In genomic region chr5:160369990-160370712, GRCh38 we compare ENCODE assay signal across 9 cellular contexts. TPM values are rescaled to one million over a fixed set of nuclear protein-coding genes. Genes with fewer than 3 reads are reported as not detected.
A peak's percentile ranks its signal among the peaks of the same experiment; 100 is the strongest.
DNase-seq lines count a peak whose midpoint lies in the region; ATAC-seq lines count a peak whose summit lies in the region.
"Had no signal": no experiment of that assay in that cellular context is flagged by ENCODE, and none has a peak within 500 bp of the region (broad histone marks: within the 10 kb centered on the region; RNA-seq: fewer than 3 reads in every experiment).

TSS of gene C1QTNF2 (minus strand) at chr5:160370626. CDS start at chr5:160355011, 15,615 bp downstream.

- H3K4me3 Mint-ChIP-seq in activated naive CD8-positive, alpha-beta T cell treated with anti-CD3 and anti-CD28 coated beads for 36 hours = peak within 1 kb of the TSS; percentile 57

- peaks cover 75% of the 10 kb centered on the region for H3K27me3 Mint-ChIP-seq in activated naive CD8-positive, alpha-beta T cell treated with anti-CD3 and anti-CD28 coated beads for 36 hours

- no peaks in the 10 kb centered on the region for H3K36me3 Mint-ChIP-seq in activated naive CD8-positive, alpha-beta T cell treated with anti-CD3 and anti-CD28 coated beads for 36 hours

- no peak within 1 kb of the TSS for H3K27ac Mint-ChIP-seq in activated naive CD8-positive, alpha-beta T cell treated with anti-CD3 and anti-CD28 coated beads for 36 hours

- H3K4me1 Mint-ChIP-seq in activated naive CD8-positive, alpha-beta T cell treated with anti-CD3 and anti-CD28 coated beads for 36 hours = peaks cover 9% of the 10 kb centered on the region

- ATAC-seq in GM21576 (IDR thresholded peaks at IDR 0.05; ENCODE audit: unreplicated experiment) = no peak

- intact Hi-C loops in head of caudate nucleus (cut with DNase I) = no loop called here

- peak within 1 kb of the TSS; percentile 21 for H3K4me3 ChIP-seq in Jurkat, Clone E6-1 (ENCODE audit: low read length)
- H3K4me3 ChIP-seq: BLaER1 had no signal

- H3K9me3 Mint-ChIP-seq in activated naive CD8-positive, alpha-beta T cell treated with anti-CD3 and anti-CD28 coated beads for 36 hours = no peaks in the 10 kb centered on the region

- peak; percentile 41 for DNase-seq in NCI-H146 (lab: John Stamatoyannopoulos, UW)
- no peak for DNase-seq in NCI-H146 treated with DMSO at 0.1 percent for 48 hours (lab: John Stamatoyannopoulos, UW; ENCODE audit: unreplicated experiment)
- no peak for DNase-seq in Jurkat, Clone E6-1 (ENCODE audit: low read depth, low spot score)
- DNase-seq in activated naive CD8-positive, alpha-beta T cell treated with anti-CD3 and anti-CD28 coated beads for 36 hours = peak; percentile 18
- peak in 41 of 42 donors; percentile 31 to 76 (median 58) for DNase-seq in head of caudate nucleus
- DNase-seq in non-pigmented ciliary epithelial cell (ENCODE audit: low read depth) = peak; percentile 9
- no peak for DNase-seq in NCI-H1048 (lab: John Stamatoyannopoulos, UW)

RNA-seq across cellular contexts. Expression of gene C1QTNF2, which starts in this region (rescaled TPM):
- not detected for polyA plus RNA-seq in Jurkat, Clone E6-1 (2012; ENCODE audit: insufficient read depth, insufficient read length)
- total RNA-seq in activated naive CD8-positive, alpha-beta T cell treated with anti-CD3 and anti-CD28 coated beads for 36 hours = not detected

Comparison
In these comparisons a context has a peak if more than half of its experiments do, and no peak if none do; other contexts are left out.
1. DNase-seq: peak in NCI-H146 (single experiment), head of caudate nucleus (41 of 42) and non-pigmented ciliary epithelial cell (single experiment); none in NCI-H146 treated with DMSO at 0.1 percent for 48 hours (single experiment), Jurkat, Clone E6-1 (single experiment) and NCI-H1048 (single experiment).
2. Peak in DNase-seq in activated naive CD8-positive, alpha-beta T cell treated with anti-CD3 and anti-CD28 coated beads for 36 hours; RNA of the gene not detected or under 1 TPM.